Comparison of ENCODE assay signal across 8 cellular contexts in genomic region chr18:33839452-33840225, GRCh38.
DNase-seq lines count a peak whose midpoint lies in the region; ATAC-seq and TF ChIP-seq lines count a peak whose summit lies in the region.

No MANE protein-coding gene starts in this region.

- H3K4me1 Mint-ChIP-seq in type B pancreatic cell (ENCODE audit: unreplicated experiment) = peaks cover 12% of the 10 kb centered on the region
- H3K4me1 Mint-ChIP-seq in activated T-cell treated with anti-CD3 and anti-CD28 coated beads, Interleukin-2, amount 50 U/mL, for 24 hours (ENCODE audit: low read depth) = no peaks in the 10 kb centered on the region

- in situ Hi-C loops in G401 (cut with HindIII; ENCODE audit: low sequenced_read_pairs) = no loop called here

- no peaks in the 10 kb centered on the region for H3K36me3 ChIP-seq in iPS DF 6.9 (ENCODE audit: control insufficient read depth, insufficient read depth, low read length)

- no peak overlapping the region for H3K4me3 Mint-ChIP-seq in type B pancreatic cell
- no peak overlapping the region for H3K4me3 Mint-ChIP-seq in activated T-cell treated with anti-CD3 and anti-CD28 coated beads, Interleukin-2, amount 50 U/mL, for 24 hours

- POLR2A ChIA-PET in HEK293T (lab: Yijun Ruan, JAX) = no interaction called here

- no peaks in the 10 kb centered on the region for H3K36me3 Mint-ChIP-seq in type B pancreatic cell
- H3K36me3 Mint-ChIP-seq in activated T-cell treated with anti-CD3 and anti-CD28 coated beads, Interleukin-2, amount 50 U/mL, for 24 hours (ENCODE audit: low read depth) = no peaks in the 10 kb centered on the region

- H3K27ac ChIP-seq in VCaP (peak overlapping the region; percentile 77), iPS DF 6.9 (ENCODE audit: low read length) (no peak overlapping the region)

- no peaks in the 10 kb centered on the region for H3K27me3 ChIP-seq in iPS DF 6.9 (ENCODE audit: control insufficient read depth, insufficient read depth, low read length)

- no CpG with 5 or more reads among the region's 6 CpGs for WGBS in iPS DF 6.9 (ENCODE audit: insufficient coverage, insufficient read length)

- CTCF ChIA-PET in HEK293T (lab: Yijun Ruan, JAX) = interaction anchor here (0.5 to 1.7 kb wide), 17 partner anchors 12 to 945 kb away, joined by 3 to 13 read pairs (median 4); no protein-coding TSS in a partner anchor

- no peaks in the 10 kb centered on the region for H3K27me3 Mint-ChIP-seq in type B pancreatic cell
- H3K27me3 Mint-ChIP-seq in activated T-cell treated with anti-CD3 and anti-CD28 coated beads, Interleukin-2, amount 50 U/mL, for 24 hours = no peaks in the 10 kb centered on the region

- no peaks in the 10 kb centered on the region for H3K9me3 ChIP-seq in iPS DF 6.9 (ENCODE audit: control insufficient read depth, insufficient read depth, low read length)

- TF ChIP-seq CTCF in VCaP (conservative IDR thresholded peaks at IDR 0.05) = peak; percentile 88
- TF ChIP-seq CTCF in type B pancreatic cell (conservative IDR thresholded peaks at IDR 0.05) = peak; percentile 89

- no peak overlapping the region for H3K27ac Mint-ChIP-seq in type B pancreatic cell
- H3K27ac Mint-ChIP-seq in activated T-cell treated with anti-CD3 and anti-CD28 coated beads, Interleukin-2, amount 50 U/mL, for 24 hours = no peak overlapping the region

- no peak overlapping the region for H3K4me3 ChIP-seq in iPS DF 6.9 (ENCODE audit: low read length)

- H3K4me1 ChIP-seq in iPS DF 6.9 (ENCODE audit: control insufficient read depth, insufficient read depth, low read length) = no peaks in the 10 kb centered on the region

- peaks cover 11% of the 10 kb centered on the region for H3K9me3 Mint-ChIP-seq in type B pancreatic cell
- H3K9me3 Mint-ChIP-seq in activated T-cell treated with anti-CD3 and anti-CD28 coated beads, Interleukin-2, amount 50 U/mL, for 24 hours = peaks cover 5% of the 10 kb centered on the region

- ATAC-seq in HG02970 (IDR thresholded peaks at IDR 0.05; ENCODE audit: low FRiP score, unreplicated experiment) = no peak

- peak; percentile 68 for DNase-seq in G401 (ENCODE audit: low spot score)
- peak; percentile 78 for DNase-seq in HEK293T (ENCODE audit: extremely low spot score)
- peak; percentile 85 for DNase-seq in NCI-H146 (lab: John Stamatoyannopoulos, UW)
- DNase-seq in iPS DF 6.9 (ENCODE audit: low read depth, low spot score) = peak; percentile 67
- DNase-seq in type B pancreatic cell (ENCODE audit: extremely low spot score, unreplicated experiment) = no peak
- DNase-seq in activated T-cell treated with anti-CD3 and anti-CD28 coated beads, Interleukin-2, amount 50 U/mL, for 24 hours = no peak

TF ChIP-seq in HEK293T, 16 proteins besides CTCF, POLR2A, EP300 and RAD21:
- TF ChIP-seq ZNF384 (IDR thresholded peaks at IDR 0.05) = peak; percentile 94
- no peak for TF ChIP-seq SUZ12 (IDR thresholded peaks at IDR 0.05)
- no peak for TF ChIP-seq HDGF (IDR thresholded peaks at IDR 0.05; ENCODE audit: borderline replicate concordance)

Comparison
In these comparisons a context has a peak if more than half of its experiments do, and no peak if none do; other contexts are left out.
1. DNase-seq: peak in G401 (single experiment), HEK293T (single experiment), NCI-H146 (single experiment) and iPS DF 6.9 (single experiment); none in type B pancreatic cell (single experiment) and activated T-cell treated with anti-CD3 and anti-CD28 coated beads, Interleukin-2, amount 50 U/mL, for 24 hours (single experiment).